10 cellular contexts compared by ENCODE assay signal in the genomic region with DNA sequence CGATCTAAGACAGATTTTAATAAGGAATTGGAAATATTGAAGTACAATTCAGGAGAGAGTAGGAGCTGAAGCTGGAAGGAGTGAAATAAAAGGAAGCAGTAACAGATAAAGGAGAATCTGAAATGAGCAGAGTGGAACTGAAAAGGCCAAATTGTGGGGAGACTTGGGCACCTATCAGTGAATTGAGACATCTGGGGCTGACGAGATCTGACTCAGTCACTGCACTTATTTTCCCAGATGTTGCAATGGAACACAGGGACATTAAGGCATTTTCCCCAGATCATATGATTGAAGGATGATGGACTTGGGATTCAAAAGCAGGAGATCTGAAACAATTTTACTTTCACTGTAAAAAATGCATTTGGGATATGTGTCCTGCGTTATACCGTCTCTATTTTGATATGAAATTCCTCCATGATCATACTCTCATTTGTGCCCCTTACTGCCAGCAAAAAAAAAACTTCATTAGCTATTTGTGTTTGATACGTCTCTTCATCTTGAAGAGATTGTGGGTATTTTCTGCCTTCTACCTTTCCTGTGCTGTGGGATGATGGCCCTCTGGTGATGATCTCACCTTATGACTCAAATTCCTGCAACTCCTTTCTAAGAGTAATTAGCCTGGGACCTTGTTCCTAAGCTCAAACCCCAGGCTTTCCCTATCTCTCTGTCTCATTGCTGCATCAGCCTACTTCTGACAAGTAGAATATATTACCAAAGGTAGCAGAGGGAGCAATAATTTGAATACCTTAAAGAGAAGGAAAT.
DNase-seq lines count a peak whose midpoint lies in the region; ATAC-seq and TF ChIP-seq lines count a peak whose summit lies in the region.
"Had no signal": no experiment of that assay in that cellular context is flagged by ENCODE, and none has a peak within 500 bp of the region (broad histone marks: within the 10 kb centered on the region; RNA-seq: fewer than 3 reads in every experiment).

No MANE protein-coding gene starts in this region.

- no peak overlapping the region for H3K9ac ChIP-seq in NT2/D1 (ENCODE audit: insufficient read length, low read depth)

- H3K4me1 ChIP-seq in NT2/D1 (ENCODE audit: insufficient read depth, insufficient read length), result peaks cover 2% of the 10 kb centered on the region

- TF ChIP-seq CTCF in cardiac fibroblast (IDR thresholded peaks at IDR 0.05; ENCODE audit: low read depth, low read length), result no peak

- no peaks in the 10 kb centered on the region for H3K36me3 ChIP-seq in NT2/D1 (ENCODE audit: insufficient read depth, insufficient read length, low read length)

- no peaks in the 10 kb centered on the region for H3K27me3 ChIP-seq in NT2/D1 (ENCODE audit: insufficient read depth, insufficient read length)

- no peaks in the 10 kb centered on the region for H3K9me3 ChIP-seq in NT2/D1 (ENCODE audit: insufficient read depth, low read length)

- DNase-seq in Daoy (ENCODE audit: low read depth) (peak; percentile 71), NT2/D1 (ENCODE audit: low read depth, low spot score) (peak; percentile 3), cardiac fibroblast (ENCODE audit: low read depth in 2 of 2) (peak; percentile 11 to 66), kidney tubule cell (ENCODE audit: low spot score) (peak; percentile 77), AML-193 (lab: John Stamatoyannopoulos, UW) (no peak), cerebellar nuclear complex (lab: John Stamatoyannopoulos, UW) (no peak), amniotic stem cell (lab: John Stamatoyannopoulos, UW) (no peak)
- DNase-seq: NCI-H1694 treated with DMSO at 0.1 percent for 48 hours; NK-92 treated with Interleukin-12 subunit alpha and Interleukin-12 subunit beta, amount 100 ng/mL, for 24 hours had no signal

- H3K4me3 ChIP-seq in NT2/D1 (ENCODE audit: insufficient read length, low read depth), result no peak overlapping the region
- no peak overlapping the region for H3K4me3 ChIP-seq in cardiac fibroblast (replicated peaks in 1 of 2; ENCODE audit: low read depth in 2 of 2, low read length in 2 of 2)

- ATAC-seq in HG02798 (IDR thresholded peaks at IDR 0.05; ENCODE audit: poor library complexity, unreplicated experiment), result no peak

Comparison
In these comparisons a context has a peak if more than half of its experiments do, and no peak if none do; other contexts are left out.
1. DNase-seq: peak in Daoy (single experiment), NT2/D1 (single experiment), cardiac fibroblast (2 of 2) and kidney tubule cell (single experiment); none in AML-193 (0 of 2), cerebellar nuclear complex (0 of 2) and amniotic stem cell (single experiment).